In the genomic region with DNA sequence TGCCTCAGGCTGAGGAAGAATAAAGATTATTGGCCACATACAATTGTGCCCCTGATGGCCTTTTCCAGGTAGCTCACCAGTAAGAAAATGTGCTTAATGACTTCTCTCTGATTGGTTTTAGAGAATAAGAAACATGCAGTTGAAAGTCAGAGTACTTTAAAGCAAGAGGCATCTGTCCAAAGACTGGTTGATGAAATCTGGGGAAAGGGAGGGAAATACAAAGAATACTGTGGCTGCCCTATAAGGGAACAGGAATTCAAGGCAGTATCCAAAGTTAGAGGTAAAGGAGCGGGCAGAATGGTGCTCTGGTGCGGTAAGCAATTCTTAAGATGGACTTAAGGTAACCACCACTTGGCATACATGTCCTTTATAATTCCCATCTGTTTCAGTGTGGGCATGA, we compare ENCODE assay signal across 13 cellular contexts. TPM values are rescaled to one million over a fixed set of nuclear protein-coding genes. Genes with fewer than 3 reads are reported as not detected.
DNase-seq lines count a peak whose midpoint lies in the region; ATAC-seq and TF ChIP-seq lines count a peak whose summit lies in the region.
"Had no signal": no experiment of that assay in that cellular context is flagged by ENCODE, and none has a peak within 500 bp of the region (broad histone marks: within the 10 kb centered on the region; RNA-seq: fewer than 3 reads in every experiment).

No MANE protein-coding gene starts in this region.

- no peak for ATAC-seq in CD8-positive, alpha-beta T cell
- ATAC-seq in GM18502 (IDR thresholded peaks at IDR 0.05; ENCODE audit: poor library complexity, unreplicated experiment) (no peak), HG02970 (IDR thresholded peaks at IDR 0.05; ENCODE audit: low FRiP score, unreplicated experiment) (no peak)
- ATAC-seq: GM12878 had no signal

- peak overlapping the region; percentile 18 for H3K27ac Mint-ChIP-seq in CD8-positive, alpha-beta T cell
- H3K27ac Mint-ChIP-seq: H9 had no signal

- CTCF ChIA-PET in AG04450 (lab: Charles Lee), result interaction anchor here (1.7 kb wide), 1 partner anchor 69 kb away, joined by 5 read pairs; no protein-coding TSS in a partner anchor
- CTCF ChIA-PET in CD8-positive, alpha-beta T cell (lab: Charles Lee), result no interaction called here

- H3K36me3 Mint-ChIP-seq in CD8-positive, alpha-beta T cell, result peaks cover 49% of the 10 kb centered on the region

- no peaks in the 10 kb centered on the region for H3K27me3 ChIP-seq in AG04450 (ENCODE audit: control insufficient read depth, insufficient read depth, low read length)
- no peaks in the 10 kb centered on the region for H3K27me3 ChIP-seq in CD8-positive, alpha-beta T cell (ENCODE audit: insufficient read depth, low read length)
- H3K27me3 ChIP-seq in hepatocyte, result no peaks in the 10 kb centered on the region

- no peak overlapping the region for H2AFZ ChIP-seq in hepatocyte

- H3K9me3 Mint-ChIP-seq in CD8-positive, alpha-beta T cell, result peaks cover 3% of the 10 kb centered on the region

- WGBS in hepatocyte (ENCODE audit: low lambda C conversion rate, missing lambda C conversion rate), result 90% methylated on average over 2 of the region's 2 CpGs

- no peaks in the 10 kb centered on the region for H3K36me3 ChIP-seq in CD8-positive, alpha-beta T cell (ENCODE audit: insufficient read depth, low read length)
- no peaks in the 10 kb centered on the region for H3K36me3 ChIP-seq in hepatocyte (replicated peaks; ENCODE audit: insufficient read depth, low read depth)

- H3K27ac ChIP-seq in AG04450 (ENCODE audit: low read depth, low read length) (peak overlapping the region; percentile 11), hepatocyte (peak overlapping the region; percentile 87)
- no peak overlapping the region for H3K27ac ChIP-seq in CD8-positive, alpha-beta T cell (ENCODE audit: low read depth, low read length)
- H3K27ac ChIP-seq: BLaER1 had no signal

- intact Hi-C loops in CD8-positive, alpha-beta T cell (cut with DNase I, micrococcal nuclease), result no loop called here

- no peak overlapping the region for H3K4me3 Mint-ChIP-seq in CD8-positive, alpha-beta T cell
- H3K4me3 Mint-ChIP-seq: H9 had no signal

- peaks cover 36% of the 10 kb centered on the region for H3K4me1 Mint-ChIP-seq in CD8-positive, alpha-beta T cell (ENCODE audit: low read depth)

- POLR2A ChIA-PET in AG04450 (lab: Yijun Ruan, JAX), result interaction anchor here (2.0 kb wide), 1 partner anchor 11 kb away, joined by 30 read pairs; a partner anchor contains a TSS
- POLR2A ChIA-PET in CD8-positive, alpha-beta T cell (lab: Charles Lee), result no interaction called here

- TF ChIP-seq CTCF in AG04450 (IDR thresholded peaks at IDR 0.05; ENCODE audit: low read depth, low read length), result no peak
- TF ChIP-seq CTCF in CD8-positive, alpha-beta T cell (IDR thresholded peaks at IDR 0.05), result no peak
- no peak for TF ChIP-seq CTCF in hepatocyte (IDR thresholded peaks at IDR 0.05; ENCODE audit: poor library complexity)

- no peaks in the 10 kb centered on the region for H3K4me1 ChIP-seq in CD8-positive, alpha-beta T cell (ENCODE audit: insufficient read depth, low read length)
- peaks cover 9% of the 10 kb centered on the region for H3K4me1 ChIP-seq in hepatocyte (ENCODE audit: insufficient read depth)
- H3K4me1 ChIP-seq: BLaER1 had no signal

- no peak overlapping the region for H3K4me3 ChIP-seq in AG04450 (ENCODE audit: low read depth, low read length)
- H3K4me3 ChIP-seq in CD8-positive, alpha-beta T cell (ENCODE audit: low read depth, low read length), result no peak overlapping the region
- no peak overlapping the region for H3K4me3 ChIP-seq in hepatocyte
- H3K4me3 ChIP-seq: BLaER1, GM12878 had no signal

- no peak overlapping the region for H3K4me2 ChIP-seq in hepatocyte
- H3K4me2 ChIP-seq: BLaER1 had no signal

- DNase-seq in AG04450 (ENCODE audit: low read depth, low spot score) (no peak), dedifferentiated amniotic fluid mesenchymal stem cell (ENCODE audit: extremely low spot score) (peak; percentile 56), hepatocyte (ENCODE audit: low spot score) (no peak), activated gamma-delta T cell treated with Interleukin-2 at 50 U/mL for 16 hours (no peak)
- DNase-seq in CD8-positive, alpha-beta T cell, result no peak
- DNase-seq: DMS 273 treated with DMSO at 0.1 percent for 48 hours, GOT3, H9, KBM-7 had no signal

- no peaks in the 10 kb centered on the region for H3K9me2 ChIP-seq in hepatocyte (replicated peaks; ENCODE audit: insufficient read depth)

- H3K79me2 ChIP-seq in hepatocyte, result peaks cover 12% of the 10 kb centered on the region

- no peaks in the 10 kb centered on the region for H3K27me3 Mint-ChIP-seq in CD8-positive, alpha-beta T cell (ENCODE audit: low read depth)

- H3K9me3 ChIP-seq in AG04450 (ENCODE audit: control insufficient read depth, insufficient read depth, low read length) (no peaks in the 10 kb centered on the region), hepatocyte (ENCODE audit: low read depth) (peaks cover 5% of the 10 kb centered on the region)
- H3K9me3 ChIP-seq in CD8-positive, alpha-beta T cell (ENCODE audit: low read length), result no peaks in the 10 kb centered on the region

- H4K20me1 ChIP-seq in hepatocyte (ENCODE audit: insufficient read depth, poor library complexity, severe bottlenecking), result no peaks in the 10 kb centered on the region

RNA-seq across cellular contexts. Expression of a gene that starts 11.4 kb away (rescaled TPM):
- polyA plus RNA-seq in AG04450 (2011; rRNA removed), result 36.4 and 36.9 TPM in 2 replicates
- polyA minus RNA-seq in AG04450 (2011; rRNA and poly(A)+ RNA removed), result 17.1 and 17.6 TPM in 2 replicates
- total RNA-seq in CD8-positive, alpha-beta T cell, result 10 to 100 TPM; 18.0 to 21.3 TPM
- total RNA-seq in hepatocyte, result 31.1 and 32.7 TPM in 2 replicates
- polyA plus RNA-seq in hepatocyte, result 65.2 and 66.6 TPM in 2 replicates
